In the genomic region with DNA sequence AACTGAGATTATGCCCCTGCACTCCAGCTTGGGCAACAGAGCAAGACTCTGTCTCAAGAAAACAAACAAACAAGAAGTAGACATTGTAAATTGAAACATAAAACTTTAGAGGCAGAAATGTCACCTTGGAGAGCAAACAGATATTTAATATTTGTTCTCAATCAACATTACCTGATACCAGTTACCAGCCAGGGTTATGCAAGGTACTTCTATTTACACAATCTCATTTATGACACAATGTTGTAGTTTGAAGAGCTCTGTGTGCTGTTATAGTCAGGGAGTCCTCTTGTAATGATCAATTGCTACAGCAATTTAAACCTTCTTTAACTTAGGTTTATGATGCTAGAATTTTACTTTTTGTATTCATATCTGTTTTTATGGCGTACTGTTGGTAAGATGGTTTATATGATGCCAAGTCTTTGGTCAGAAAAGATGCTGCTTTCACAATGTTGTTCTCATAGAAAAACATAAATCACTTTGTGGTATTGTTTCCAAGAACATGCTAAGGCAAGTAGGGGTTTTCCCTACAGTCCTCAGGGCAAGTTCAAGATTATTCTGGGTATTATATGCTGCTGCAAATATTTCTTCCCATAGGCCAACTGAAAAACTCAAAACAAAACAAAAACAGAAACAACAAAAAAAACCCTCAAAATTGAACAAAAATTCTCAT, we compare ENCODE assay signal across 8 cellular contexts.
DNase-seq lines count a peak whose midpoint lies in the region; ATAC-seq, FAIRE-seq and TF ChIP-seq lines count a peak whose summit lies in the region.
"Had no signal": no experiment of that assay in that cellular context is flagged by ENCODE, and none has a peak within 500 bp of the region (broad histone marks: within the 10 kb centered on the region; RNA-seq: fewer than 3 reads in every experiment).

No MANE protein-coding gene starts in this region.

- FAIRE-seq in GM19239 (lab: Jason Lieb, UNC): peak; percentile 93

- TF ChIP-seq EP300 in ovary (IDR thresholded peaks at IDR 0.05): no peak

- H3K27ac ChIP-seq in prostate gland: no peak overlapping the region
- H3K27ac ChIP-seq in ovary: no peak overlapping the region
- no peak overlapping the region for H3K27ac ChIP-seq in thyroid gland

- TF ChIP-seq CTCF in activated CD8-positive, alpha-beta T cell treated with anti-CD3 and anti-CD28 coated beads for 36 hours (IDR thresholded peaks at IDR 0.05): no peak
- TF ChIP-seq CTCF in prostate gland (IDR thresholded peaks at IDR 0.05): no peak
- no peak for TF ChIP-seq CTCF in ovary (IDR thresholded peaks at IDR 0.05)
- TF ChIP-seq CTCF in thyroid gland (IDR thresholded peaks at IDR 0.05): no peak

- no peak for DNase-seq in GM19239 (ENCODE audit: insufficient read length, low spot score)
- no peak for DNase-seq in activated CD8-positive, alpha-beta T cell treated with anti-CD3 and anti-CD28 coated beads for 36 hours
- peak; percentile 9 for DNase-seq in prostate gland (ENCODE audit: low spot score)
- DNase-seq in NCI-H1048 (lab: John Stamatoyannopoulos, UW): no peak
- no peak for DNase-seq in ovary
- DNase-seq in thyroid gland: no peak
- DNase-seq: activated B cell treated with CpG ODN at 0.5 μM for 24 hours had no signal

- peak; percentile 51 for ATAC-seq in HG02981 (IDR thresholded peaks at IDR 0.05; ENCODE audit: unreplicated experiment)
- peak; percentile 81 for ATAC-seq in activated CD8-positive, alpha-beta T cell treated with anti-CD3 and anti-CD28 coated beads for 36 hours

- H3K27ac Mint-ChIP-seq in activated CD8-positive, alpha-beta T cell treated with anti-CD3 and anti-CD28 coated beads for 36 hours: peak overlapping the region; percentile 62
- H3K27ac Mint-ChIP-seq: activated B cell treated with CpG ODN at 0.5 μM for 24 hours had no signal

- H3K4me3 Mint-ChIP-seq in activated CD8-positive, alpha-beta T cell treated with anti-CD3 and anti-CD28 coated beads for 36 hours: no peak overlapping the region
- H3K4me3 Mint-ChIP-seq: activated B cell treated with CpG ODN at 0.5 μM for 24 hours had no signal

- H3K9me3 ChIP-seq in prostate gland: no peaks in the 10 kb centered on the region
- no peaks in the 10 kb centered on the region for H3K9me3 ChIP-seq in ovary
- no peaks in the 10 kb centered on the region for H3K9me3 ChIP-seq in thyroid gland

- H3K36me3 Mint-ChIP-seq in activated CD8-positive, alpha-beta T cell treated with anti-CD3 and anti-CD28 coated beads for 36 hours (ENCODE audit: low read depth): peaks cover 3% of the 10 kb centered on the region

- no peaks in the 10 kb centered on the region for H3K27me3 ChIP-seq in prostate gland (replicated peaks; ENCODE audit: insufficient read depth)
- no peaks in the 10 kb centered on the region for H3K27me3 ChIP-seq in ovary
- no peaks in the 10 kb centered on the region for H3K27me3 ChIP-seq in thyroid gland

- WGBS in prostate gland: 38% methylated on average over 1 of the region's 1 CpG
- WGBS in ovary, 3 donors: 79 to 93% (median 87%) methylated on average over 1 of the region's 1 CpG
- WGBS in thyroid gland, 2 donors: 83 to 91% methylated on average over 1 of the region's 1 CpG

- CTCF ChIA-PET in activated CD8-positive, alpha-beta T cell treated with anti-CD3 and anti-CD28 coated beads for 36 hours (lab: Charles Lee): interaction anchor here (1.1 kb wide), 1 partner anchor 123 kb away, joined by 4 read pairs; no protein-coding TSS in a partner anchor

- H3K4me1 ChIP-seq in prostate gland (replicated peaks): no peaks in the 10 kb centered on the region
- peaks cover 2% of the 10 kb centered on the region for H3K4me1 ChIP-seq in ovary (ENCODE audit: insufficient read depth)
- peaks cover 13 to 14% of the 10 kb centered on the region in 2 donors for H3K4me1 ChIP-seq in thyroid gland

- H3K27me3 Mint-ChIP-seq in activated CD8-positive, alpha-beta T cell treated with anti-CD3 and anti-CD28 coated beads for 36 hours: no peaks in the 10 kb centered on the region
- H3K27me3 Mint-ChIP-seq: activated B cell treated with CpG ODN at 0.5 μM for 24 hours had no signal

- H3K4me1 Mint-ChIP-seq in activated CD8-positive, alpha-beta T cell treated with anti-CD3 and anti-CD28 coated beads for 36 hours (ENCODE audit: low read depth): peaks cover 70% of the 10 kb centered on the region

- H3K9me3 Mint-ChIP-seq in activated CD8-positive, alpha-beta T cell treated with anti-CD3 and anti-CD28 coated beads for 36 hours: peaks cover 1% of the 10 kb centered on the region
- H3K9me3 Mint-ChIP-seq: activated B cell treated with CpG ODN at 0.5 μM for 24 hours had no signal

- POLR2A ChIA-PET in activated CD8-positive, alpha-beta T cell treated with anti-CD3 and anti-CD28 coated beads for 36 hours (lab: Charles Lee): no interaction called here

- no peaks in the 10 kb centered on the region for H3K36me3 ChIP-seq in prostate gland
- no peaks in the 10 kb centered on the region for H3K36me3 ChIP-seq in ovary
- no peaks in the 10 kb centered on the region for H3K36me3 ChIP-seq in thyroid gland

- TF ChIP-seq POLR2A in prostate gland (IDR thresholded peaks at IDR 0.05): no peak
- no peak for TF ChIP-seq POLR2A in ovary (IDR thresholded peaks at IDR 0.05)
- no peak for TF ChIP-seq POLR2A in thyroid gland (IDR thresholded peaks at IDR 0.05)

- intact Hi-C loops in activated CD8-positive, alpha-beta T cell treated with anti-CD3 and anti-CD28 coated beads for 36 hours (cut with micrococcal nuclease): loop anchor here (2.0 to 5.0 kb wide), 2 partner anchors 39 to 100 kb away; no protein-coding TSS in a partner anchor
- intact Hi-C loops in prostate gland (cut with DNase I) (loop anchor here (10.0 kb wide), 1 partner anchor 168 kb away; no protein-coding TSS in a partner anchor), ovary (cut with DNase I) (no loop called here), thyroid gland (cut with DNase I) (no loop called here)

- no peak overlapping the region for H3K4me3 ChIP-seq in prostate gland
- no peak overlapping the region for H3K4me3 ChIP-seq in ovary
- H3K4me3 ChIP-seq in thyroid gland (replicated peaks in 1 of 3): no peak overlapping the region

Comparison
In these comparisons a context has a peak if more than half of its experiments do, and no peak if none do; other contexts are left out.
1. intact Hi-C loops: an anchor here in activated CD8-positive, alpha-beta T cell treated with anti-CD3 and anti-CD28 coated beads for 36 hours (2.0 to 5.0 kb wide) and prostate gland (10.0 kb wide); none called in ovary and thyroid gland.